Comparison of ENCODE assay signal across 9 cellular contexts in the genomic region with DNA sequence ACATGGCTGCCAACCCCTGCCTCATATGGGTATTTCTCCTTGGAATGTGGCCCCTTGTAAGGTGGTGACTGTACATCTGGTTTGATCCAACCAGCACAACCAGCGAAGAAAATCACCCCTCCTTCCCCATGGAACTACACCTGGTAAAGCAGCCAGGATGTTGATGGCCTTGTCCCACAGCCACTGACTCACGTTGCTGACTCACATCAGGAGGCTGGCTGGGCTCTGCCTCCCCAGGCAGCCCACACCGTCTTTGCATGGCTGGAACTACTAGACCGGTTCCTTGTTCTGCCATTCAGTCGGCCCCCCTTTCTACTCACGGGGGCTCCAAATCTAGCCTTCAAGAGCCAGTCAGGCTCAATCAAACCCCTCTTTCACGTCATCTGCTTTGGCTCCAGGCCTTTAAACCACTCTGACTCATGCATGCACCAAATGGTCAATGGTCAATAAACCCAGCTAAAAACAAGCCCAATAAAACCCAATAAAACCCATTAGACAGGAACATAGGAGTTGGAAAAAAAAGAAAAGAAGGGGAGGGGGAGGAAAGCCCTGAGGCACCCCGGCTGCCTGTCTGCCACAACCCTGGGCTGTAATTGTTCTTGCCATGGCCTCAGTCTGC.
A peak's percentile ranks its signal among the peaks of the same experiment; 100 is the strongest.
DNase-seq lines count a peak whose midpoint lies in the region; ATAC-seq and TF ChIP-seq lines count a peak whose summit lies in the region.
"Had no signal": no experiment of that assay in that cellular context is flagged by ENCODE, and none has a peak within 500 bp of the region (broad histone marks: within the 10 kb centered on the region; RNA-seq: fewer than 3 reads in every experiment).

No MANE protein-coding gene starts in this region.

- no peak overlapping the region for H3K4me3 ChIP-seq in BE2C (ENCODE audit: low read depth, low read length)
- H3K4me3 ChIP-seq in ascending aorta = no peak overlapping the region
- no peak overlapping the region for H3K4me3 ChIP-seq in naive thymus-derived CD4-positive, alpha-beta T cell (ENCODE audit: low read length)
- H3K4me3 ChIP-seq in HAP-1 = no peak overlapping the region
- H3K4me3 ChIP-seq: ovary had no signal

- in situ Hi-C loops in HAP-1 (cut with MboI; ENCODE audit: low sequenced_read_pairs) = no loop called here

- H3K36me3 Mint-ChIP-seq in naive thymus-derived CD4-positive, alpha-beta T cell = peaks cover 0 to 20% (median 4%) of the 10 kb centered on the region in 5 donors
- no peaks in the 10 kb centered on the region for H3K36me3 Mint-ChIP-seq in WTC11

- TF ChIP-seq CTCF in BE2C (IDR thresholded peaks at IDR 0.05; ENCODE audit: low read depth, low read length) (no peak), ascending aorta (IDR thresholded peaks at IDR 0.05) (no peak), WTC11 (IDR thresholded peaks at IDR 0.05) (no peak)

- H3K9me3 ChIP-seq in BE2C (no peaks in the 10 kb centered on the region), ascending aorta (no peaks in the 10 kb centered on the region), HAP-1 (no peaks in the 10 kb centered on the region)
- no peaks in the 10 kb centered on the region for H3K9me3 ChIP-seq in naive thymus-derived CD4-positive, alpha-beta T cell (ENCODE audit: control insufficient read depth in 2 of 3, low read length in 3 of 3)
- H3K9me3 ChIP-seq: ovary had no signal

- POLR2A ChIA-PET in naive thymus-derived CD4-positive, alpha-beta T cell (lab: Charles Lee) = interaction anchor here (1.3 to 6.6 kb wide), 2 partner anchors 13 to 15 kb away, joined by 5 to 53 read pairs; no protein-coding TSS in a partner anchor
- POLR2A ChIA-PET in WTC11 (lab: Charles Lee) = no interaction called here

- peaks cover 6 to 43% (median 35%) of the 10 kb centered on the region in 7 donors for H3K4me1 Mint-ChIP-seq in naive thymus-derived CD4-positive, alpha-beta T cell
- peaks cover 19% of the 10 kb centered on the region for H3K4me1 Mint-ChIP-seq in WTC11

- H3K4me1 ChIP-seq in BE2C = no peaks in the 10 kb centered on the region
- H3K4me1 ChIP-seq in ascending aorta = peaks cover 0 to 21% of the 10 kb centered on the region in 2 donors
- H3K4me1 ChIP-seq in naive thymus-derived CD4-positive, alpha-beta T cell (ENCODE audit: control insufficient read depth in 2 of 2, insufficient read depth in 2 of 2, low read length in 2 of 2) = peaks cover 8 to 34% of the 10 kb centered on the region in 2 donors
- peaks cover 21% of the 10 kb centered on the region for H3K4me1 ChIP-seq in HAP-1

- H3K27me3 ChIP-seq in BE2C = no peaks in the 10 kb centered on the region
- H3K27me3 ChIP-seq in ascending aorta = no peaks in the 10 kb centered on the region
- no peaks in the 10 kb centered on the region for H3K27me3 ChIP-seq in naive thymus-derived CD4-positive, alpha-beta T cell (ENCODE audit: control insufficient read depth in 2 of 2, insufficient read depth in 2 of 2, low read length in 2 of 2)
- H3K27me3 ChIP-seq in HAP-1 (ENCODE audit: low read depth) = no peaks in the 10 kb centered on the region
- H3K27me3 ChIP-seq: ovary had no signal

- H3K4me3 Mint-ChIP-seq in naive thymus-derived CD4-positive, alpha-beta T cell = peak overlapping the region in 1 of 10 donors; percentile 22
- no peak overlapping the region for H3K4me3 Mint-ChIP-seq in WTC11

- DNase-seq in BE2C (peak; percentile 29), HS-5 (ENCODE audit: low read depth) (peak; percentile 66), ascending aorta (ENCODE audit: low spot score in 2 of 2) (peak; percentile 75 to 93), NCI-H1417 treated with DMSO at 0.1 percent for 48 hours (lab: John Stamatoyannopoulos, UW) (no peak), HAP-1 (ENCODE audit: low spot score in 2 of 2) (no peak), WTC11 (ENCODE audit: low spot score) (no peak)
- peak in 1 of 9 donors; percentile 49 for DNase-seq in naive thymus-derived CD4-positive, alpha-beta T cell

- ATAC-seq in naive thymus-derived CD4-positive, alpha-beta T cell = no peak
- ATAC-seq in WTC11 = no peak
- ATAC-seq in GM18519 (IDR thresholded peaks at IDR 0.05; ENCODE audit: low FRiP score, unreplicated experiment) = no peak

- H3K36me3 ChIP-seq in BE2C (no peaks in the 10 kb centered on the region), ascending aorta (no peaks in the 10 kb centered on the region), HAP-1 (replicated peaks) (no peaks in the 10 kb centered on the region)
- no peaks in the 10 kb centered on the region for H3K36me3 ChIP-seq in naive thymus-derived CD4-positive, alpha-beta T cell (ENCODE audit: control insufficient read depth in 2 of 3, insufficient read depth in 3 of 3, low read length in 3 of 3)
- H3K36me3 ChIP-seq: ovary had no signal

- CTCF ChIA-PET in naive thymus-derived CD4-positive, alpha-beta T cell (lab: Charles Lee) = interaction anchor here (1.5 to 2.3 kb wide), 2 partner anchors 11 to 16 kb away, joined by 4 to 12 read pairs; no protein-coding TSS in a partner anchor
- CTCF ChIA-PET in WTC11 (lab: Charles Lee) = interaction anchor here (2.2 kb wide), 1 partner anchor 16 kb away, joined by 7 read pairs; no protein-coding TSS in a partner anchor

- H3K27me3 Mint-ChIP-seq in naive thymus-derived CD4-positive, alpha-beta T cell = no peaks in the 10 kb centered on the region
- peaks cover 2% of the 10 kb centered on the region for H3K27me3 Mint-ChIP-seq in WTC11 (ENCODE audit: low read depth)

- peaks cover 0 to 4% (median 0%) of the 10 kb centered on the region in 11 donors for H3K9me3 Mint-ChIP-seq in naive thymus-derived CD4-positive, alpha-beta T cell
- H3K9me3 Mint-ChIP-seq in WTC11 = no peaks in the 10 kb centered on the region

- intact Hi-C loops in ascending aorta (cut with DNase I) = no loop called here
- intact Hi-C loops in naive thymus-derived CD4-positive, alpha-beta T cell (cut with micrococcal nuclease) = no loop called here

- peak overlapping the region in 7 of 9 donors; percentile 38 to 70 (median 52) for H3K27ac Mint-ChIP-seq in naive thymus-derived CD4-positive, alpha-beta T cell
- no peak overlapping the region for H3K27ac Mint-ChIP-seq in WTC11

- H3K27ac ChIP-seq in ascending aorta = peak overlapping the region; percentile 74 to 77
- no peak overlapping the region for H3K27ac ChIP-seq in naive thymus-derived CD4-positive, alpha-beta T cell (ENCODE audit: low read depth, low read length)
- H3K27ac ChIP-seq: ovary had no signal

TF ChIP-seq in WTC11, 78 proteins besides CTCF, POLR2A, EP300 and RAD21 (continues in another document):
- TF ChIP-seq, protein P1, sequence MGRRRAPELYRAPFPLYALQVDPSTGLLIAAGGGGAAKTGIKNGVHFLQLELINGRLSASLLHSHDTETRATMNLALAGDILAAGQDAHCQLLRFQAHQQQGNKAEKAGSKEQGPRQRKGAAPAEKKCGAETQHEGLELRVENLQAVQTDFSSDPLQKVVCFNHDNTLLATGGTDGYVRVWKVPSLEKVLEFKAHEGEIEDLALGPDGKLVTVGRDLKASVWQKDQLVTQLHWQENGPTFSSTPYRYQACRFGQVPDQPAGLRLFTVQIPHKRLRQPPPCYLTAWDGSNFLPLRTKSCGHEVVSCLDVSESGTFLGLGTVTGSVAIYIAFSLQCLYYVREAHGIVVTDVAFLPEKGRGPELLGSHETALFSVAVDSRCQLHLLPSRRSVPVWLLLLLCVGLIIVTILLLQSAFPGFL (CRISPR knock-in tag; IDR thresholded peaks at IDR 0.05; ENCODE audit: borderline replicate concordance) = no peak
- TF ChIP-seq, protein P2, sequence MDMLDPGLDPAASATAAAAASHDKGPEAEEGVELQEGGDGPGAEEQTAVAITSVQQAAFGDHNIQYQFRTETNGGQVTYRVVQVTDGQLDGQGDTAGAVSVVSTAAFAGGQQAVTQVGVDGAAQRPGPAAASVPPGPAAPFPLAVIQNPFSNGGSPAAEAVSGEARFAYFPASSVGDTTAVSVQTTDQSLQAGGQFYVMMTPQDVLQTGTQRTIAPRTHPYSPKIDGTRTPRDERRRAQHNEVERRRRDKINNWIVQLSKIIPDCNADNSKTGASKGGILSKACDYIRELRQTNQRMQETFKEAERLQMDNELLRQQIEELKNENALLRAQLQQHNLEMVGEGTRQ (CRISPR knock-in tag; IDR thresholded peaks at IDR 0.05) = no peak
- TF ChIP-seq ETV6 (CRISPR knock-in tag; IDR thresholded peaks at IDR 0.05) (no peak), ZNF219 (CRISPR knock-in tag; IDR thresholded peaks at IDR 0.05; ENCODE audit: borderline replicate concordance) (no peak), SP1 (CRISPR knock-in tag; conservative IDR thresholded peaks at IDR 0.05) (no peak)
- TF ChIP-seq, protein P3, sequence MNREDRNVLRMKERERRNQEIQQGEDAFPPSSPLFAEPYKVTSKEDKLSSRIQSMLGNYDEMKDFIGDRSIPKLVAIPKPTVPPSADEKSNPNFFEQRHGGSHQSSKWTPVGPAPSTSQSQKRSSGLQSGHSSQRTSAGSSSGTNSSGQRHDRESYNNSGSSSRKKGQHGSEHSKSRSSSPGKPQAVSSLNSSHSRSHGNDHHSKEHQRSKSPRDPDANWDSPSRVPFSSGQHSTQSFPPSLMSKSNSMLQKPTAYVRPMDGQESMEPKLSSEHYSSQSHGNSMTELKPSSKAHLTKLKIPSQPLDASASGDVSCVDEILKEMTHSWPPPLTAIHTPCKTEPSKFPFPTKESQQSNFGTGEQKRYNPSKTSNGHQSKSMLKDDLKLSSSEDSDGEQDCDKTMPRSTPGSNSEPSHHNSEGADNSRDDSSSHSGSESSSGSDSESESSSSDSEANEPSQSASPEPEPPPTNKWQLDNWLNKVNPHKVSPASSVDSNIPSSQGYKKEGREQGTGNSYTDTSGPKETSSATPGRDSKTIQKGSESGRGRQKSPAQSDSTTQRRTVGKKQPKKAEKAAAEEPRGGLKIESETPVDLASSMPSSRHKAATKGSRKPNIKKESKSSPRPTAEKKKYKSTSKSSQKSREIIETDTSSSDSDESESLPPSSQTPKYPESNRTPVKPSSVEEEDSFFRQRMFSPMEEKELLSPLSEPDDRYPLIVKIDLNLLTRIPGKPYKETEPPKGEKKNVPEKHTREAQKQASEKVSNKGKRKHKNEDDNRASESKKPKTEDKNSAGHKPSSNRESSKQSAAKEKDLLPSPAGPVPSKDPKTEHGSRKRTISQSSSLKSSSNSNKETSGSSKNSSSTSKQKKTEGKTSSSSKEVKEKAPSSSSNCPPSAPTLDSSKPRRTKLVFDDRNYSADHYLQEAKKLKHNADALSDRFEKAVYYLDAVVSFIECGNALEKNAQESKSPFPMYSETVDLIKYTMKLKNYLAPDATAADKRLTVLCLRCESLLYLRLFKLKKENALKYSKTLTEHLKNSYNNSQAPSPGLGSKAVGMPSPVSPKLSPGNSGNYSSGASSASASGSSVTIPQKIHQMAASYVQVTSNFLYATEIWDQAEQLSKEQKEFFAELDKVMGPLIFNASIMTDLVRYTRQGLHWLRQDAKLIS (CRISPR knock-in tag; IDR thresholded peaks at IDR 0.05; ENCODE audit: borderline replicate concordance) = no peak

Comparison
In these comparisons a context has a peak if more than half of its experiments do, and no peak if none do; other contexts are left out.
1. DNase-seq: peak in BE2C (single experiment), HS-5 (single experiment) and ascending aorta (2 of 2); none in NCI-H1417 treated with DMSO at 0.1 percent for 48 hours (single experiment), HAP-1 (0 of 2) and WTC11 (single experiment).